ENCODE assay signal across 8 cellular contexts in the genomic region with DNA sequence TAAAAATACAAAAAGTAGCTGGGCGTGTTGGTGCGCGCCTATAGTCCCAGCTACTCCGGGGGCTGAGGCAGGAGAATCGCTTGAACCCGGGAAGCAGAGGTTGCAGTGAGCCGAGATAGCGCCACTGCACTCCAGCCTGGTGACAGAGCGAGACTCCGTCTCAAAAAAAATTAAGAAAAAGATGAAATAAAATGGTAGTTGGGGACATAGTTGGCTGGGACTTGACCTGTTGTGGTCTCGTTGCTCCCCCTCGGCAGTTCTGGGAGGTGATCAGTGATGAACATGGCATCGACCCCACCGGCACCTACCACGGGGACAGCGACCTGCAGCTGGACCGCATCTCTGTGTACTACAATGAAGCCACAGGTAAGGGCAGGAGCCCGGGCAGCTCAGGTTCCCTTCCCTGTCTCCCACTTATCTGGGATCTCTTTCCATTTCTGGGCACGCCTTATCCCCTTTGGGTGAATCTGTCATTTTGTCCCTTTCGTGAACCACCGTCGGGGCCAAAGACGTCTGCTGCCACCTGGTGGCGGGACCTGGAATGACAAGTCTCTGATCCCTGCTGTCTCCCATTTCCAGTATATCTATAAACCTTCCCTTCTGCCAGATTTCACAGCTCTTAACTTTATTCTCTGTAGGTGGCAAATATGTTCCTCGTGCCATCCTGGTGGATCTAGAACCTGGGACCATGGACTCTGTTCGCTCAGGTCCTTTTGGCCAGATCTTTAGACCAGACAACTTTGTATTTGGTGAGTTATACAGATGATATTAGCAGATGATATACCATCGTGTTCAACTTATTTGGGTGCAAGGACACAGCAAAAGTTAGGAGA. TPM values are rescaled to one million over a fixed set of nuclear protein-coding genes. Genes with fewer than 3 reads are reported as not detected.
DNase-seq lines count a peak whose midpoint lies in the region; ATAC-seq and TF ChIP-seq lines count a peak whose summit lies in the region.

No MANE protein-coding gene starts in this region.

- peak; percentile 96 to 98 for TF ChIP-seq RAD21 in liver (IDR thresholded peaks at IDR 0.05)

- H3K4me3 Mint-ChIP-seq in GM23338, result peak overlapping the region; percentile 100

- H3K79me2 ChIP-seq in GM23338 (replicated peaks; ENCODE audit: insufficient read depth), result peaks cover 46% of the 10 kb centered on the region

- H3K4me1 ChIP-seq in GM23338 (ENCODE audit: insufficient read depth) (peaks cover 6% of the 10 kb centered on the region), liver (ENCODE audit: control insufficient read depth in 4 of 4, insufficient read depth in 4 of 4, low read length in 3 of 4) (peaks cover 0 to 38% (median 29%) of the 10 kb centered on the region in 4 donors)

- TF ChIP-seq CTCF in GM23338 (conservative IDR thresholded peaks at IDR 0.05; ENCODE audit: low read depth in 2 of 2), result peak; percentile 86 to 98
- peak; percentile 98 for TF ChIP-seq CTCF in liver (IDR thresholded peaks at IDR 0.05; ENCODE audit: low read depth, low read length, missing input control)

- peak; percentile 2 for ATAC-seq in GM23338
- ATAC-seq in HG02870 (IDR thresholded peaks at IDR 0.05; ENCODE audit: unreplicated experiment), result no peak

- H3K36me3 Mint-ChIP-seq in GM23338 (ENCODE audit: low read depth), result peaks cover 65% of the 10 kb centered on the region

- peak overlapping the region; percentile 88 for H3K4me2 ChIP-seq in GM23338

- H3K27me3 ChIP-seq in GM23338 (ENCODE audit: insufficient read depth), result no peaks in the 10 kb centered on the region
- no peaks in the 10 kb centered on the region for H3K27me3 ChIP-seq in liver (ENCODE audit: control insufficient read depth in 4 of 4, insufficient read depth in 4 of 4, low read length in 3 of 4)

- H3K36me3 ChIP-seq in GM23338 (ENCODE audit: insufficient read depth), result peaks cover 34% of the 10 kb centered on the region
- H3K36me3 ChIP-seq in liver (ENCODE audit: control insufficient read depth in 4 of 4, insufficient read depth in 3 of 4, low read depth in 1 of 4, low read length in 3 of 4), result peaks cover 9 to 36% (median 29%) of the 10 kb centered on the region in 4 donors

- H3K4me1 Mint-ChIP-seq in GM23338, result peaks cover 41% of the 10 kb centered on the region

- H3K27ac Mint-ChIP-seq in GM23338, result peak overlapping the region; percentile 100

- peaks cover 63% of the 10 kb centered on the region for H3K27me3 Mint-ChIP-seq in GM23338 (ENCODE audit: insufficient read depth, low read depth, poor library complexity)

- H3K4me3 ChIP-seq in GM23338, result peak overlapping the region; percentile 94
- H3K4me3 ChIP-seq in liver (ENCODE audit: low read depth in 1 of 3, low read length in 3 of 3), result peak overlapping the region; percentile 18 to 79 (median 32)

- WGBS in liver, result 12% methylated on average over 27 of the region's 27 CpGs

- peak overlapping the region; percentile 96 for H3K27ac ChIP-seq in GM23338 (ENCODE audit: low read depth)
- H3K27ac ChIP-seq in liver (ENCODE audit: low read depth in 1 of 2, low read length in 2 of 2), result peak overlapping the region; percentile 83 to 90

- no peaks in the 10 kb centered on the region for H3K9me3 ChIP-seq in liver (ENCODE audit: control insufficient read depth in 4 of 4, low read length in 3 of 4)

- no peaks in the 10 kb centered on the region for H3K9me2 ChIP-seq in GM23338 (ENCODE audit: insufficient read depth)

- peaks cover 31% of the 10 kb centered on the region for H4K20me1 ChIP-seq in GM23338 (replicated peaks; ENCODE audit: insufficient read depth)

- H3K9ac ChIP-seq in liver (ENCODE audit: low read depth in 1 of 2, low read length in 2 of 2), result peak overlapping the region in 1 of 2 donors; percentile 33

- DNase-seq in AML-193 (lab: John Stamatoyannopoulos, UW) (peak; percentile 64 to 69), GM23338 (ENCODE audit: low spot score) (peak; percentile 85), NCI-H526 treated with DMSO at 0.1 percent for 48 hours (lab: John Stamatoyannopoulos, UW) (peak; percentile 59), dermis microvascular lymphatic vessel endothelial cell (ENCODE audit: low read depth in 2 of 2) (peak; percentile 67 to 82)
- peak; percentile 89 to 92 for DNase-seq in activated CD4-positive, alpha-beta T cell treated with anti-CD3 and anti-CD28 coated beads, Interleukin-2, amount 50 U/mL, for 48 hours
- peak; percentile 74 to 81 for DNase-seq in stimulated activated CD4-positive, alpha-beta T cell treated with anti-CD3 and anti-CD28 coated beads, Interleukin-4, amount 100 ng/mL, for 4 hours

- H3F3A ChIP-seq in GM23338 (replicated peaks; ENCODE audit: low read depth), result peaks cover 65% of the 10 kb centered on the region

- no peak overlapping the region for H2AFZ ChIP-seq in GM23338

- H3K9me3 Mint-ChIP-seq in GM23338, result peaks cover 12% of the 10 kb centered on the region; the same call in 2 of the 3 replicates

TF ChIP-seq in GM23338, 12 proteins besides CTCF, POLR2A, EP300 and RAD21:
- TF ChIP-seq JUNB (IDR thresholded peaks at IDR 0.05; ENCODE audit: unreplicated experiment) (no peak), POLR2AphosphoS5 (IDR thresholded peaks at IDR 0.05; ENCODE audit: low read depth) (peak; percentile 41)

TF ChIP-seq in liver, 16 proteins besides CTCF, POLR2A, EP300 and RAD21 (continues in another document):
- TF ChIP-seq, protein P1, sequence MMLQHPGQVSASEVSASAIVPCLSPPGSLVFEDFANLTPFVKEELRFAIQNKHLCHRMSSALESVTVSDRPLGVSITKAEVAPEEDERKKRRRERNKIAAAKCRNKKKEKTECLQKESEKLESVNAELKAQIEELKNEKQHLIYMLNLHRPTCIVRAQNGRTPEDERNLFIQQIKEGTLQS (IDR thresholded peaks at IDR 0.05), result peak; percentile 27
- TF ChIP-seq NR2F2 (IDR thresholded peaks at IDR 0.05), result no peak
- TF ChIP-seq, protein P2, sequence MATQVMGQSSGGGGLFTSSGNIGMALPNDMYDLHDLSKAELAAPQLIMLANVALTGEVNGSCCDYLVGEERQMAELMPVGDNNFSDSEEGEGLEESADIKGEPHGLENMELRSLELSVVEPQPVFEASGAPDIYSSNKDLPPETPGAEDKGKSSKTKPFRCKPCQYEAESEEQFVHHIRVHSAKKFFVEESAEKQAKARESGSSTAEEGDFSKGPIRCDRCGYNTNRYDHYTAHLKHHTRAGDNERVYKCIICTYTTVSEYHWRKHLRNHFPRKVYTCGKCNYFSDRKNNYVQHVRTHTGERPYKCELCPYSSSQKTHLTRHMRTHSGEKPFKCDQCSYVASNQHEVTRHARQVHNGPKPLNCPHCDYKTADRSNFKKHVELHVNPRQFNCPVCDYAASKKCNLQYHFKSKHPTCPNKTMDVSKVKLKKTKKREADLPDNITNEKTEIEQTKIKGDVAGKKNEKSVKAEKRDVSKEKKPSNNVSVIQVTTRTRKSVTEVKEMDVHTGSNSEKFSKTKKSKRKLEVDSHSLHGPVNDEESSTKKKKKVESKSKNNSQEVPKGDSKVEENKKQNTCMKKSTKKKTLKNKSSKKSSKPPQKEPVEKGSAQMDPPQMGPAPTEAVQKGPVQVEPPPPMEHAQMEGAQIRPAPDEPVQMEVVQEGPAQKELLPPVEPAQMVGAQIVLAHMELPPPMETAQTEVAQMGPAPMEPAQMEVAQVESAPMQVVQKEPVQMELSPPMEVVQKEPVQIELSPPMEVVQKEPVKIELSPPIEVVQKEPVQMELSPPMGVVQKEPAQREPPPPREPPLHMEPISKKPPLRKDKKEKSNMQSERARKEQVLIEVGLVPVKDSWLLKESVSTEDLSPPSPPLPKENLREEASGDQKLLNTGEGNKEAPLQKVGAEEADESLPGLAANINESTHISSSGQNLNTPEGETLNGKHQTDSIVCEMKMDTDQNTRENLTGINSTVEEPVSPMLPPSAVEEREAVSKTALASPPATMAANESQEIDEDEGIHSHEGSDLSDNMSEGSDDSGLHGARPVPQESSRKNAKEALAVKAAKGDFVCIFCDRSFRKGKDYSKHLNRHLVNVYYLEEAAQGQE (IDR thresholded peaks at IDR 0.05), result no peak
- TF ChIP-seq FOXA1 (IDR thresholded peaks at IDR 0.05), result no peak
- no peak for TF ChIP-seq FOXA2 (IDR thresholded peaks at IDR 0.05)
- peak; percentile 46 for TF ChIP-seq YY1 (IDR thresholded peaks at IDR 0.05)
- no peak for TF ChIP-seq HNF4G (IDR thresholded peaks at IDR 0.05)
- TF ChIP-seq SP1 (IDR thresholded peaks at IDR 0.05), result peak; percentile 20
- TF ChIP-seq HNF4A (conservative IDR thresholded peaks at IDR 0.05), result peak in 1 of 2 donors; percentile 25
- TF ChIP-seq RXRA (IDR thresholded peaks at IDR 0.05), result peak in 1 of 2 donors; percentile 58

RNA-seq across cellular contexts. Expression of a gene that starts 2.3 kb away (rescaled TPM):
- 1,591 and 1,704 TPM in 2 replicates for total RNA-seq in GM23338 (2014; rRNA removed; shearing (Covaris generic))
- polyA plus RNA-seq in GM23338 (2016; fragmentation: Nextera tagmentation; extraction: Ambion mirVana), result 1,041 and 1,059 TPM in 2 replicates
- 397 and 399 TPM in 2 replicates for total RNA-seq in dermis microvascular lymphatic vessel endothelial cell
- total RNA-seq in liver, result 100 to 1,000 TPM; 197 to 533 TPM
- polyA plus RNA-seq in liver, result 100 to 1,000 TPM; 115 to 224 TPM

RNA-seq across cellular contexts. Expression of a gene that starts 5.4 kb away (rescaled TPM):
- total RNA-seq in GM23338 (2014; rRNA removed; shearing (Covaris generic)), result 28.9 and 32.7 TPM in 2 replicates
- polyA plus RNA-seq in GM23338 (2016; fragmentation: Nextera tagmentation; extraction: Ambion mirVana), result 17.2 and 19.7 TPM in 2 replicates
- 4.9 and 5.7 TPM in 2 replicates for total RNA-seq in dermis microvascular lymphatic vessel endothelial cell
- total RNA-seq in liver, result 10 to 100 TPM in 1 of 2 donors, 1 to 10 TPM in 1; 9.0 to 15.5 TPM
- polyA plus RNA-seq in liver, result 1 to 10 TPM; 5.9 to 7.7 TPM

RNA-seq across cellular contexts. Expression of a gene that starts 20.0 kb away (rescaled TPM):
- total RNA-seq in GM23338 (2014; rRNA removed; shearing (Covaris generic)), result 70.4 and 94.5 TPM in 2 replicates
- polyA plus RNA-seq in GM23338 (2016; fragmentation: Nextera tagmentation; extraction: Ambion mirVana) (72.2 and 75.1 TPM in 2 replicates), liver (10 to 100 TPM; 58.4 to 99.8 TPM)
- total RNA-seq in dermis microvascular lymphatic vessel endothelial cell (52.5 and 55.2 TPM in 2 replicates), liver (10 to 100 TPM; 38.6 to 60.5 TPM)

RNA-seq across cellular contexts. Expression of a gene that starts 21.9 kb away (rescaled TPM):
- total RNA-seq in GM23338 (2014; rRNA removed; shearing (Covaris generic)), result 14.1 and 19.9 TPM in 2 replicates
- polyA plus RNA-seq in GM23338 (2016; fragmentation: Nextera tagmentation; extraction: Ambion mirVana) (21.2 and 23.3 TPM in 2 replicates), liver (1 to 10 TPM; 6.9 to 8.1 TPM)
- total RNA-seq in dermis microvascular lymphatic vessel endothelial cell (46.3 and 86.1 TPM in 2 replicates), liver (1 to 10 TPM; 1.3 to 6.5 TPM)

RNA-seq across cellular contexts. Expression of a gene that starts 31.7 kb away (rescaled TPM):
- total RNA-seq in GM23338 (2014; rRNA removed; shearing (Covaris generic)), result 11.3 and 13.8 TPM in 2 replicates
- polyA plus RNA-seq in GM23338 (2016; fragmentation: Nextera tagmentation; extraction: Ambion mirVana) (29.7 and 33.8 TPM in 2 replicates), liver (1 to 10 TPM; 2.4 to 3.3 TPM)
- total RNA-seq in dermis microvascular lymphatic vessel endothelial cell (1.8 and 2.1 TPM in 2 replicates), liver (1 to 10 TPM in 1 of 2 donors, under 1 TPM in 1; 0.59 to 2.3 TPM)
